ENCODE assay signal across 17 cellular contexts in genomic region chr12:14611640-14612203, GRCh38. TPM values are rescaled to one million over a fixed set of nuclear protein-coding genes. Genes with fewer than 3 reads are reported as not detected.
"Had no signal": no experiment of that assay in that cellular context is flagged by ENCODE, and none has a peak within 500 bp of the region (broad histone marks: within the 10 kb centered on the region; RNA-seq: fewer than 3 reads in every experiment).

No MANE protein-coding gene starts in this region.

- H3K36me3 ChIP-seq: brain microvascular endothelial cell, ovary had no signal

- H3K27me3 Mint-ChIP-seq: activated naive CD8-positive, alpha-beta T cell treated with anti-CD3 and anti-CD28 coated beads for 36 hours had no signal

- H3K4me3 Mint-ChIP-seq: activated CD4-positive, alpha-beta memory T cell treated with anti-CD3 and anti-CD28 coated beads, Interleukin-2, amount 10 ng/mL, durations not matched to agents 7 days and 5 days; activated naive CD8-positive, alpha-beta T cell treated with anti-CD3 and anti-CD28 coated beads for 36 hours; activated T-cell treated with anti-CD3 and anti-CD28 coated beads, Interleukin-2, amount 50 U/mL, for 72 hours; endodermal cell; neural crest cell; stimulated activated naive CD8-positive, alpha-beta T cell treated with anti-CD3 and anti-CD28 coated beads, Interleukin-15, amount 100 ng/mL, for 72 hours had no signal

- H3K27me3 ChIP-seq: brain microvascular endothelial cell, ovary, testis had no signal

- H3K27ac Mint-ChIP-seq: activated CD4-positive, alpha-beta memory T cell treated with anti-CD3 and anti-CD28 coated beads, Interleukin-2, amount 10 ng/mL, durations not matched to agents 7 days and 5 days; activated naive CD8-positive, alpha-beta T cell treated with anti-CD3 and anti-CD28 coated beads for 36 hours; activated T-cell treated with anti-CD3 and anti-CD28 coated beads, Interleukin-2, amount 50 U/mL, for 72 hours; endodermal cell; stimulated activated naive CD8-positive, alpha-beta T cell treated with anti-CD3 and anti-CD28 coated beads, Interleukin-15, amount 100 ng/mL, for 72 hours had no signal

- H3K27ac ChIP-seq: brain microvascular endothelial cell, ovary, testis had no signal

- H3K9me3 ChIP-seq: ovary, testis had no signal

- H3K4me3 ChIP-seq: ovary, testis had no signal

- DNase-seq: activated CD4-positive, alpha-beta memory T cell treated with anti-CD3 and anti-CD28 coated beads, Interleukin-2, amount 10 ng/mL, durations not matched to agents 7 days and 5 days; activated CD8-positive, alpha-beta memory T cell treated with anti-CD3 and anti-CD28 coated beads, Interleukin-2, amount 50 U/mL, for 4 hours; activated gamma-delta T cell treated with Interleukin-2 at 50 U/mL for 16 hours; activated naive CD8-positive, alpha-beta T cell treated with anti-CD3 and anti-CD28 coated beads for 36 hours; activated T-cell treated with anti-CD3 and anti-CD28 coated beads, Interleukin-2, amount 50 U/mL, for 72 hours; brain microvascular endothelial cell; cerebellar nuclear complex; dermis blood vessel endothelial cell; endodermal cell; erythroblast; hypothalamus; ovary; stimulated activated CD4-positive, alpha-beta T cell treated with anti-CD3 and anti-CD28 coated beads, Interleukin-15, amount 100 ng/mL, for 24 hours; stimulated activated CD4-positive, alpha-beta T cell treated with anti-CD3 and anti-CD28 coated beads, Interleukin-4, amount 100 ng/mL, for 24 hours; stimulated activated naive CD8-positive, alpha-beta T cell treated with anti-CD3 and anti-CD28 coated beads, Interleukin-15, amount 100 ng/mL, for 72 hours; testis had no signal

- H3K4me1 Mint-ChIP-seq: activated CD4-positive, alpha-beta memory T cell treated with anti-CD3 and anti-CD28 coated beads, Interleukin-2, amount 10 ng/mL, durations not matched to agents 7 days and 5 days; activated naive CD8-positive, alpha-beta T cell treated with anti-CD3 and anti-CD28 coated beads for 36 hours; endodermal cell; neural crest cell; stimulated activated naive CD8-positive, alpha-beta T cell treated with anti-CD3 and anti-CD28 coated beads, Interleukin-15, amount 100 ng/mL, for 72 hours had no signal

- ATAC-seq: activated T-cell treated with anti-CD3 and anti-CD28 coated beads, Interleukin-2, amount 50 U/mL, for 72 hours; stimulated activated naive CD8-positive, alpha-beta T cell treated with anti-CD3 and anti-CD28 coated beads, Interleukin-15, amount 100 ng/mL, for 72 hours had no signal

- H3K4me1 ChIP-seq: testis had no signal

RNA-seq across cellular contexts. Expression of gene PLBD1, which starts 44.0 kb away (rescaled TPM):
- total RNA-seq: activated CD4-positive, alpha-beta memory T cell treated with anti-CD3 and anti-CD28 coated beads, Interleukin-2, amount 10 ng/mL, durations not matched to agents 7 days and 5 days; activated T-cell treated with anti-CD3 and anti-CD28 coated beads, Interleukin-2, amount 50 U/mL, for 72 hours had no signal
